11 cellular contexts compared by ENCODE assay signal in genomic region chr4:142128529-142128928, GRCh38.
A peak's percentile ranks its signal among the peaks of the same experiment; 100 is the strongest.
DNase-seq lines count a peak whose midpoint lies in the region; ATAC-seq and TF ChIP-seq lines count a peak whose summit lies in the region.
"Had no signal": no experiment of that assay in that cellular context is flagged by ENCODE, and none has a peak within 500 bp of the region (broad histone marks: within the 10 kb centered on the region; RNA-seq: fewer than 3 reads in every experiment).

No MANE protein-coding gene starts in this region.

- H3K4me3 Mint-ChIP-seq in activated CD8-positive, alpha-beta T cell treated with anti-CD3 and anti-CD28 coated beads for 36 hours, result no peak overlapping the region
- H3K4me3 Mint-ChIP-seq in activated CD8-positive, alpha-beta T cell treated with anti-CD3 and anti-CD28 coated beads, Interleukin-2, amount 10 ng/mL, durations not matched to agents 7 days and 5 days, result no peak overlapping the region

- in situ Hi-C loops in astrocyte of the cerebellum (cut with HindIII; ENCODE audit: low sequenced_read_pairs), result loop anchor here (25.0 kb wide), 1 partner anchor 709 kb away; the partner anchor contains the start of gene INPP4B
- in situ Hi-C loops in brain microvascular endothelial cell (cut with HindIII; ENCODE audit: low pct_ligation_motif_present, low sequenced_read_pairs), result no loop called here
- in situ Hi-C loops in GM13976 (cut with MboI; ENCODE audit: low sequenced_read_pairs, unreplicated experiment), result no loop called here

- no peaks in the 10 kb centered on the region for H3K27me3 Mint-ChIP-seq in activated CD8-positive, alpha-beta T cell treated with anti-CD3 and anti-CD28 coated beads for 36 hours
- no peaks in the 10 kb centered on the region for H3K27me3 Mint-ChIP-seq in activated CD8-positive, alpha-beta T cell treated with anti-CD3 and anti-CD28 coated beads, Interleukin-2, amount 10 ng/mL, durations not matched to agents 7 days and 5 days (ENCODE audit: low read depth)

- H3K9ac ChIP-seq in stomach smooth muscle (ENCODE audit: low read length in 2 of 2), result no peak overlapping the region

- H3K36me3 ChIP-seq in stomach smooth muscle (ENCODE audit: control insufficient read depth in 2 of 2, insufficient read depth in 2 of 2, low read length in 2 of 2) (no peaks in the 10 kb centered on the region), brain microvascular endothelial cell (replicated peaks) (no peaks in the 10 kb centered on the region)

- H3K4me1 Mint-ChIP-seq in activated CD8-positive, alpha-beta T cell treated with anti-CD3 and anti-CD28 coated beads for 36 hours (ENCODE audit: low read depth), result peaks cover 25% of the 10 kb centered on the region
- peaks cover 10% of the 10 kb centered on the region for H3K4me1 Mint-ChIP-seq in activated CD8-positive, alpha-beta T cell treated with anti-CD3 and anti-CD28 coated beads, Interleukin-2, amount 10 ng/mL, durations not matched to agents 7 days and 5 days (ENCODE audit: low read depth)

- H3K4me3 ChIP-seq in astrocyte of the cerebellum (ENCODE audit: low read depth, low read length) (no peak overlapping the region), stomach smooth muscle (ENCODE audit: low read length in 2 of 2) (no peak overlapping the region), brain microvascular endothelial cell (ENCODE audit: low read depth, low read length) (no peak overlapping the region)

- no peaks in the 10 kb centered on the region for H3K27me3 ChIP-seq in stomach smooth muscle (ENCODE audit: control insufficient read depth in 1 of 2, insufficient read depth in 2 of 2, low read length in 2 of 2)
- H3K27me3 ChIP-seq in brain microvascular endothelial cell (replicated peaks), result no peaks in the 10 kb centered on the region

- H3K4me1 ChIP-seq in stomach smooth muscle (ENCODE audit: control insufficient read depth, insufficient read depth, low read length), result peaks cover 13% of the 10 kb centered on the region

- POLR2A ChIA-PET in activated CD8-positive, alpha-beta T cell treated with anti-CD3 and anti-CD28 coated beads for 36 hours (lab: Charles Lee), result no interaction called here
- POLR2A ChIA-PET in activated CD8-positive, alpha-beta T cell treated with anti-CD3 and anti-CD28 coated beads, Interleukin-2, amount 10 ng/mL, durations not matched to agents 7 days and 5 days (lab: Charles Lee), result no interaction called here

- intact Hi-C loops in activated CD8-positive, alpha-beta T cell treated with anti-CD3 and anti-CD28 coated beads for 36 hours (cut with micrococcal nuclease), result loop anchor here (5.0 to 10.0 kb wide), 4 partner anchors 306 to 599 kb away; no protein-coding TSS in a partner anchor

- no peaks in the 10 kb centered on the region for H3K9me3 Mint-ChIP-seq in activated CD8-positive, alpha-beta T cell treated with anti-CD3 and anti-CD28 coated beads for 36 hours
- H3K9me3 Mint-ChIP-seq in activated CD8-positive, alpha-beta T cell treated with anti-CD3 and anti-CD28 coated beads, Interleukin-2, amount 10 ng/mL, durations not matched to agents 7 days and 5 days (ENCODE audit: insufficient read depth), result no peaks in the 10 kb centered on the region

- H3K36me3 Mint-ChIP-seq in activated CD8-positive, alpha-beta T cell treated with anti-CD3 and anti-CD28 coated beads for 36 hours (ENCODE audit: low read depth), result peaks cover 2% of the 10 kb centered on the region
- peaks cover 8% of the 10 kb centered on the region for H3K36me3 Mint-ChIP-seq in activated CD8-positive, alpha-beta T cell treated with anti-CD3 and anti-CD28 coated beads, Interleukin-2, amount 10 ng/mL, durations not matched to agents 7 days and 5 days (ENCODE audit: low read depth)

- ATAC-seq in activated CD8-positive, alpha-beta T cell treated with anti-CD3 and anti-CD28 coated beads for 36 hours, result no peak
- ATAC-seq in activated CD8-positive, alpha-beta T cell treated with anti-CD3 and anti-CD28 coated beads, Interleukin-2, amount 10 ng/mL, durations not matched to agents 7 days and 5 days, result no peak
- no peak for ATAC-seq in HG02588 (IDR thresholded peaks at IDR 0.05; ENCODE audit: unreplicated experiment)

- H3K9me3 ChIP-seq in stomach smooth muscle (ENCODE audit: control insufficient read depth in 2 of 2, low read length in 2 of 2), result no peaks in the 10 kb centered on the region

- no peak for DNase-seq in activated CD8-positive, alpha-beta T cell treated with anti-CD3 and anti-CD28 coated beads for 36 hours
- DNase-seq in activated CD8-positive, alpha-beta T cell treated with anti-CD3 and anti-CD28 coated beads, Interleukin-2, amount 10 ng/mL, durations not matched to agents 7 days and 5 days, result no peak
- peak; percentile 28 for DNase-seq in astrocyte of the cerebellum (ENCODE audit: low read depth)
- peak; percentile 15 for DNase-seq in inferior parietal cortex (ENCODE audit: extremely low spot score)
- DNase-seq in brain microvascular endothelial cell, result no peak
- no peak for DNase-seq in GM13976 (ENCODE audit: low spot score)
- DNase-seq: ACHN, Kasumi-1, T-helper 9 cell had no signal

- H3K27ac ChIP-seq in stomach smooth muscle (ENCODE audit: low read length), result peak overlapping the region; percentile 43
- H3K27ac ChIP-seq in brain microvascular endothelial cell, result no peak overlapping the region

- TF ChIP-seq CTCF in activated CD8-positive, alpha-beta T cell treated with anti-CD3 and anti-CD28 coated beads for 36 hours (IDR thresholded peaks at IDR 0.05), result no peak
- no peak for TF ChIP-seq CTCF in astrocyte of the cerebellum (IDR thresholded peaks at IDR 0.05; ENCODE audit: low read depth, low read length, missing control alignments)
- no peak for TF ChIP-seq CTCF in brain microvascular endothelial cell (IDR thresholded peaks at IDR 0.05; ENCODE audit: low read depth, low read length, missing control alignments)
- TF ChIP-seq CTCF in GM13976 (IDR thresholded peaks at IDR 0.05; ENCODE audit: borderline replicate concordance, control extremely low read depth, extremely low read depth, insufficient read depth, missing control alignments), result no peak

- CTCF ChIA-PET in activated CD8-positive, alpha-beta T cell treated with anti-CD3 and anti-CD28 coated beads for 36 hours (lab: Charles Lee), result interaction anchor here (1.2 to 1.6 kb wide), 3 partner anchors 225 to 695 kb away, joined by 3 to 8 read pairs (median 3); no protein-coding TSS in a partner anchor
- CTCF ChIA-PET in activated CD8-positive, alpha-beta T cell treated with anti-CD3 and anti-CD28 coated beads, Interleukin-2, amount 10 ng/mL, durations not matched to agents 7 days and 5 days (lab: Charles Lee), result interaction anchor here (0.9 to 1.6 kb wide), 8 partner anchors 154 to 720 kb away, joined by 3 to 8 read pairs (median 4); partner anchors contain the start of gene INPP4B

- peak overlapping the region; percentile 35 for H3K27ac Mint-ChIP-seq in activated CD8-positive, alpha-beta T cell treated with anti-CD3 and anti-CD28 coated beads for 36 hours
- H3K27ac Mint-ChIP-seq in activated CD8-positive, alpha-beta T cell treated with anti-CD3 and anti-CD28 coated beads, Interleukin-2, amount 10 ng/mL, durations not matched to agents 7 days and 5 days, result no peak overlapping the region

Comparison
In these comparisons a context has a peak if more than half of its experiments do, and no peak if none do; other contexts are left out.
1. DNase-seq: peak in astrocyte of the cerebellum (single experiment) and inferior parietal cortex (single experiment); none in activated CD8-positive, alpha-beta T cell treated with anti-CD3 and anti-CD28 coated beads for 36 hours (single experiment), activated CD8-positive, alpha-beta T cell treated with anti-CD3 and anti-CD28 coated beads, Interleukin-2, amount 10 ng/mL, durations not matched to agents 7 days and 5 days (single experiment), brain microvascular endothelial cell (single experiment) and GM13976 (single experiment).